Comparison of ENCODE assay signal across 7 cellular contexts in genomic region chr17:81394377-81394747, GRCh38. TPM values are rescaled to one million over a fixed set of nuclear protein-coding genes. Genes with fewer than 3 reads are reported as not detected.
DNase-seq lines count a peak whose midpoint lies in the region; ATAC-seq lines count a peak whose summit lies in the region.

No MANE protein-coding gene starts in this region.

- no peak for ATAC-seq in stimulated activated naive CD8-positive, alpha-beta T cell treated with anti-CD3 and anti-CD28 coated beads, Interleukin-15, amount 100 ng/mL, for 72 hours

- H3K4me3 Mint-ChIP-seq in activated CD4-positive, alpha-beta memory T cell treated with anti-CD3 and anti-CD28 coated beads for 36 hours: peak overlapping the region; percentile 39
- H3K4me3 Mint-ChIP-seq in stimulated activated naive CD8-positive, alpha-beta T cell treated with anti-CD3 and anti-CD28 coated beads, Interleukin-15, amount 100 ng/mL, for 72 hours: peak overlapping the region; percentile 82 to 89

- no peak overlapping the region for H3K9ac ChIP-seq in HUES64 (ENCODE audit: low read depth, low read length)

- H3K9me3 Mint-ChIP-seq in activated CD4-positive, alpha-beta memory T cell treated with anti-CD3 and anti-CD28 coated beads for 36 hours: no peaks in the 10 kb centered on the region
- H3K9me3 Mint-ChIP-seq in stimulated activated naive CD8-positive, alpha-beta T cell treated with anti-CD3 and anti-CD28 coated beads, Interleukin-15, amount 100 ng/mL, for 72 hours: no peaks in the 10 kb centered on the region

- POLR2A ChIA-PET in activated CD4-positive, alpha-beta memory T cell treated with anti-CD3 and anti-CD28 coated beads for 36 hours (lab: Charles Lee): interaction anchor here (1.0 kb wide), 1 partner anchor 48 kb away, joined by 3 read pairs; no protein-coding TSS in a partner anchor

- no peak overlapping the region for H3K27ac ChIP-seq in HUES64 (ENCODE audit: low read depth, low read length)

- H3K4me1 ChIP-seq in HUES64 (ENCODE audit: insufficient read depth, low read length): peaks cover 39% of the 10 kb centered on the region

- H3K27ac Mint-ChIP-seq in activated CD4-positive, alpha-beta memory T cell treated with anti-CD3 and anti-CD28 coated beads for 36 hours: no peak overlapping the region
- no peak overlapping the region for H3K27ac Mint-ChIP-seq in stimulated activated naive CD8-positive, alpha-beta T cell treated with anti-CD3 and anti-CD28 coated beads, Interleukin-15, amount 100 ng/mL, for 72 hours

- intact Hi-C loops in activated CD4-positive, alpha-beta memory T cell treated with anti-CD3 and anti-CD28 coated beads for 36 hours (cut with micrococcal nuclease): no loop called here

- H3K9me3 ChIP-seq in HUES64 (ENCODE audit: insufficient read depth, low read depth, low read length) (no peaks in the 10 kb centered on the region), iPS-18c (ENCODE audit: control insufficient read depth, insufficient read depth, low read length) (no peaks in the 10 kb centered on the region)

- CTCF ChIA-PET in activated CD4-positive, alpha-beta memory T cell treated with anti-CD3 and anti-CD28 coated beads for 36 hours (lab: Charles Lee): interaction anchor here (1.2 kb wide), 2 partner anchors 90 to 99 kb away, joined by 3 to 7 read pairs; no protein-coding TSS in a partner anchor

- H3K4me3 ChIP-seq in HUES64 (ENCODE audit: low read length) (peak overlapping the region; percentile 47), iPS-18c (ENCODE audit: insufficient read depth, low read depth, low read length) (peak overlapping the region; percentile 49; the same call in 1 of the 2 replicates)

- H3K36me3 Mint-ChIP-seq in activated CD4-positive, alpha-beta memory T cell treated with anti-CD3 and anti-CD28 coated beads for 36 hours: peaks cover 2% of the 10 kb centered on the region

- peaks cover 53% of the 10 kb centered on the region for H3K27me3 Mint-ChIP-seq in activated CD4-positive, alpha-beta memory T cell treated with anti-CD3 and anti-CD28 coated beads for 36 hours
- H3K27me3 Mint-ChIP-seq in stimulated activated naive CD8-positive, alpha-beta T cell treated with anti-CD3 and anti-CD28 coated beads, Interleukin-15, amount 100 ng/mL, for 72 hours: peaks cover 86% of the 10 kb centered on the region

- DNase-seq in activated CD4-positive, alpha-beta memory T cell treated with anti-CD3 and anti-CD28 coated beads for 36 hours: no peak
- no peak for DNase-seq in stimulated activated naive CD8-positive, alpha-beta T cell treated with anti-CD3 and anti-CD28 coated beads, Interleukin-15, amount 100 ng/mL, for 72 hours
- DNase-seq in HPDE6-E6E7 (ENCODE audit: extremely low spot score) (no peak), HCEC 1CT (no peak), NCI-H2029 (lab: John Stamatoyannopoulos, UW) (no peak)

- no peaks in the 10 kb centered on the region for H3K36me3 ChIP-seq in HUES64 (ENCODE audit: insufficient read depth, low read length)

- whole genome bisulfite sequencing in HUES64: 34% methylated on average over 3 of the region's 5 CpGs

- H3K27me3 ChIP-seq in HUES64 (ENCODE audit: insufficient read depth, low read length): peaks cover 64% of the 10 kb centered on the region

- peaks cover 24% of the 10 kb centered on the region for H3K4me1 Mint-ChIP-seq in activated CD4-positive, alpha-beta memory T cell treated with anti-CD3 and anti-CD28 coated beads for 36 hours (ENCODE audit: low read depth)
- H3K4me1 Mint-ChIP-seq in stimulated activated naive CD8-positive, alpha-beta T cell treated with anti-CD3 and anti-CD28 coated beads, Interleukin-15, amount 100 ng/mL, for 72 hours: peaks cover 40% of the 10 kb centered on the region

RNA-seq across cellular contexts. Expression of gene BAHCC1, which starts 0.9 kb away (rescaled TPM):
- 7.8 TPM for polyA plus RNA-seq in HUES64 (2013, experiment 1 of 2)
- polyA plus RNA-seq in HUES64 (2013, experiment 2 of 2): 12.9 TPM
- total RNA-seq in activated CD4-positive, alpha-beta memory T cell treated with anti-CD3 and anti-CD28 coated beads for 36 hours: under 1 TPM in 1 of 2 experiments, not detected in 1; 0.10 TPM
